In the genomic region with DNA sequence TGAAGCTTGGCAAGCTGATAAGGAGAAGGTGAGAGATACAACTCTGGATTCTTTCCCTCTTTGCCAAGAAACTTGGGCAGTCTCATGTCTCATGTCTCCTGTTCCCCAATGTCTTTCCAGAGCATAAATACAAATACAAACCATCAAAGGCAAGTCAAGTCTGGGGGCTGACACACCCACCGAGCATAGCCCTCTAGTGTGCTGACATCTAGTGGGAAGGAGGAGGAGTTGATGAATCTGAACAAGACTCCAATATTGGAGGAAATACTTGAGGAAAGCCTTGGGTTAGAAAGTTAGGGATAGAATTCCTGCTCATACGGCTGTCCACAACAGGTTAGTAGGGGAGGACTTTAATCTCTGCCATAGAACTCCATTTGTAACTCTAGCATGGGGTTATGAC, we compare ENCODE assay signal across 13 cellular contexts. TPM values are rescaled to one million over a fixed set of nuclear protein-coding genes. Genes with fewer than 3 reads are reported as not detected.
DNase-seq lines count a peak whose midpoint lies in the region; ATAC-seq and TF ChIP-seq lines count a peak whose summit lies in the region.
"Had no signal": no experiment of that assay in that cellular context is flagged by ENCODE, and none has a peak within 500 bp of the region (broad histone marks: within the 10 kb centered on the region; RNA-seq: fewer than 3 reads in every experiment).

No MANE protein-coding gene starts in this region.

- H3K9me3 Mint-ChIP-seq in endothelial cell (ENCODE audit: unreplicated experiment): no peaks in the 10 kb centered on the region
- H3K9me3 Mint-ChIP-seq: activated CD4-positive, alpha-beta memory T cell treated with anti-CD3 and anti-CD28 coated beads, Interleukin-2, amount 10 ng/mL, durations not matched to agents 7 days and 5 days; activated naive CD4-positive, alpha-beta T cell treated with anti-CD3 and anti-CD28 coated beads, Interleukin-2, amount 50 U/mL, for 72 hours had no signal

- H3K4me1 Mint-ChIP-seq in endothelial cell (ENCODE audit: unreplicated experiment): no peaks in the 10 kb centered on the region

- H3K4me2 ChIP-seq in PC-3 (ENCODE audit: low read length): no peak overlapping the region

- no peak overlapping the region for H3K27ac Mint-ChIP-seq in endothelial cell (ENCODE audit: unreplicated experiment)
- H3K27ac Mint-ChIP-seq: activated CD4-positive, alpha-beta memory T cell treated with anti-CD3 and anti-CD28 coated beads, Interleukin-2, amount 10 ng/mL, durations not matched to agents 7 days and 5 days; activated naive CD4-positive, alpha-beta T cell treated with anti-CD3 and anti-CD28 coated beads, Interleukin-2, amount 50 U/mL, for 72 hours had no signal

- no peaks in the 10 kb centered on the region for H4K20me1 ChIP-seq in PC-3 (ENCODE audit: low read length)

- H3K27me3 ChIP-seq in BE2C (no peaks in the 10 kb centered on the region), PC-3 (ENCODE audit: low read length) (no peaks in the 10 kb centered on the region)

- peak; percentile 48 for TF ChIP-seq CTCF in BE2C (IDR thresholded peaks at IDR 0.05; ENCODE audit: low read depth, low read length)
- peak; percentile 25 for TF ChIP-seq CTCF in GM12873 (IDR thresholded peaks at IDR 0.05; ENCODE audit: insufficient read depth, low read depth, low read length, missing control alignments)
- TF ChIP-seq CTCF in PC-3 (conservative IDR thresholded peaks at IDR 0.05; ENCODE audit: low read depth, low read length): peak; percentile 59
- TF ChIP-seq CTCF in fibroblast of pulmonary artery (IDR thresholded peaks at IDR 0.05; ENCODE audit: low read length, missing control alignments): peak; percentile 27
- TF ChIP-seq CTCF in endothelial cell (IDR thresholded peaks at IDR 0.05; ENCODE audit: unreplicated experiment): no peak

- POLR2A ChIA-PET in PC-3 (lab: Charles Lee; ENCODE audit: unreplicated experiment): no interaction called here

- H3K9me3 ChIP-seq in BE2C: no peaks in the 10 kb centered on the region
- H3K9me3 ChIP-seq in PC-3 (ENCODE audit: low read length): no peaks in the 10 kb centered on the region

- no peak overlapping the region for H2AFZ ChIP-seq in PC-3 (ENCODE audit: low read length)

- no TSS peak for BruUV-seq in PC-3 (replicated peaks; lab: Mats Ljungman, UMichigan)

- H3K4me3 Mint-ChIP-seq in endothelial cell (ENCODE audit: unreplicated experiment): no peak overlapping the region
- H3K4me3 Mint-ChIP-seq: activated CD4-positive, alpha-beta memory T cell treated with anti-CD3 and anti-CD28 coated beads, Interleukin-2, amount 10 ng/mL, durations not matched to agents 7 days and 5 days had no signal

- CTCF ChIA-PET in PC-3 (lab: Charles Lee): interaction anchor here (0.5 kb wide), 1 partner anchor 57 kb away, joined by 5 read pairs; no protein-coding TSS in a partner anchor

- peaks cover 7% of the 10 kb centered on the region for H3K27me3 Mint-ChIP-seq in endothelial cell (ENCODE audit: unreplicated experiment)
- H3K27me3 Mint-ChIP-seq: activated CD4-positive, alpha-beta memory T cell treated with anti-CD3 and anti-CD28 coated beads, Interleukin-2, amount 10 ng/mL, durations not matched to agents 7 days and 5 days had no signal

- no peaks in the 10 kb centered on the region for H3K36me3 ChIP-seq in BE2C
- no peaks in the 10 kb centered on the region for H3K36me3 ChIP-seq in PC-3 (ENCODE audit: low read depth, low read length)

- DNase-seq in BE2C (no peak), PC-3 (peak; percentile 10), fibroblast of pulmonary artery (ENCODE audit: low read depth) (no peak), endothelial cell (ENCODE audit: low spot score) (no peak), NCI-H226 (no peak), NCI-H1436 treated with DMSO at 0.1 percent for 48 hours (lab: John Stamatoyannopoulos, UW) (no peak)
- DNase-seq: activated CD4-positive, alpha-beta memory T cell treated with anti-CD3 and anti-CD28 coated beads, Interleukin-2, amount 10 ng/mL, durations not matched to agents 7 days and 5 days; NCI-H2029 had no signal

- H3K4me3 ChIP-seq in BE2C (ENCODE audit: low read depth, low read length) (no peak overlapping the region), PC-3 (ENCODE audit: low read length) (no peak overlapping the region), fibroblast of pulmonary artery (replicated peaks; ENCODE audit: low read depth, low read length) (no peak overlapping the region)

- H3K4me1 ChIP-seq in BE2C (no peaks in the 10 kb centered on the region), PC-3 (ENCODE audit: insufficient read depth, low read length) (no peaks in the 10 kb centered on the region)

- H3K9me2 ChIP-seq in PC-3 (replicated peaks; ENCODE audit: low read length): no peaks in the 10 kb centered on the region

- H3F3A ChIP-seq in PC-3 (ENCODE audit: low read length, unreplicated experiment): no peaks in the 10 kb centered on the region

- H3K36me3 Mint-ChIP-seq in endothelial cell (ENCODE audit: low read depth, unreplicated experiment): peaks cover 9% of the 10 kb centered on the region
- H3K36me3 Mint-ChIP-seq: activated naive CD4-positive, alpha-beta T cell treated with anti-CD3 and anti-CD28 coated beads, Interleukin-2, amount 50 U/mL, for 72 hours had no signal

- ATAC-seq in PC-3 (no peak), GM19324 (IDR thresholded peaks at IDR 0.05; ENCODE audit: low FRiP score, unreplicated experiment) (no peak)

- no peak overlapping the region for H3K9ac ChIP-seq in PC-3 (ENCODE audit: low read length)

- no peaks in the 10 kb centered on the region for H3K79me2 ChIP-seq in PC-3 (ENCODE audit: low read length)

- intact Hi-C loops in PC-3 (cut with micrococcal nuclease): no loop called here

- H3K27ac ChIP-seq in PC-3 (ENCODE audit: low read length): no peak overlapping the region

RNA-seq across cellular contexts. Expression of a gene that starts 8.6 kb away (rescaled TPM):
- not detected for polyA plus RNA-seq in BE2C (2012; ENCODE audit: insufficient read depth, insufficient read length, low read depth)
- total RNA-seq in PC-3 (2014; rRNA removed): not detected in 2 replicates
- not detected for total RNA-seq in endothelial cell (ENCODE audit: unreplicated experiment)
- total RNA-seq: activated CD4-positive, alpha-beta memory T cell treated with anti-CD3 and anti-CD28 coated beads, Interleukin-2, amount 10 ng/mL, durations not matched to agents 7 days and 5 days; activated naive CD4-positive, alpha-beta T cell treated with anti-CD3 and anti-CD28 coated beads, Interleukin-2, amount 50 U/mL, for 72 hours; cerebellum; subcutaneous adipose tissue had no signal
